In genomic region chr15:45048784-45049631, GRCh38 we compare ENCODE assay signal across 11 cellular contexts. TPM values are rescaled to one million over a fixed set of nuclear protein-coding genes. Genes with fewer than 3 reads are reported as not detected.
DNase-seq lines count a peak whose midpoint lies in the region; ATAC-seq and TF ChIP-seq lines count a peak whose summit lies in the region.
"Had no signal": no experiment of that assay in that cellular context is flagged by ENCODE, and none has a peak within 500 bp of the region (broad histone marks: within the 10 kb centered on the region; RNA-seq: fewer than 3 reads in every experiment).

No MANE protein-coding gene starts in this region.

- no peak overlapping the region for H3K4me3 ChIP-seq in esophagus squamous epithelium
- H3K4me3 ChIP-seq in spleen, result peak overlapping the region in 1 of 8 donors; percentile 53
- no peak overlapping the region for H3K4me3 ChIP-seq in thyroid gland (replicated peaks in 1 of 3)
- H3K4me3 ChIP-seq: psoas muscle had no signal

- peak; percentile 96 for DNase-seq in MV-4-11 (lab: John Stamatoyannopoulos, UW)
- DNase-seq in esophagus squamous epithelium (lab: John Stamatoyannopoulos, UW), result peak; percentile 3
- DNase-seq in spleen, result peak; percentile 84
- DNase-seq in LoVo (ENCODE audit: low spot score), result no peak
- no peak for DNase-seq in NCI-H2227 treated with DMSO at 0.1 percent for 48 hours (lab: John Stamatoyannopoulos, UW)
- DNase-seq in thyroid gland, result no peak
- DNase-seq: NCI-H524; psoas muscle; stimulated activated naive CD4-positive, alpha-beta T cell treated with Interleukin-2 at 50 U/mL for 16 hours had no signal

- peaks cover 0 to 5% (median 0%) of the 10 kb centered on the region in 3 donors for H3K4me1 ChIP-seq in esophagus squamous epithelium
- H3K4me1 ChIP-seq in spleen, result peaks cover 0 to 37% (median 9%) of the 10 kb centered on the region in 6 donors
- no peaks in the 10 kb centered on the region for H3K4me1 ChIP-seq in thyroid gland
- H3K4me1 ChIP-seq: psoas muscle had no signal

- TF ChIP-seq CTCF in esophagus squamous epithelium (IDR thresholded peaks at IDR 0.05) (no peak), spleen (IDR thresholded peaks at IDR 0.05 in 8 of 11, conservative IDR thresholded peaks at IDR 0.05 in 3 of 11) (no peak), thyroid gland (IDR thresholded peaks at IDR 0.05) (no peak)

- WGBS in esophagus squamous epithelium, 2 donors, result 65 to 82% methylated on average over 4 to 7 of the region's 7 CpGs
- WGBS in spleen, 5 donors, result 35 to 70% (median 53%) methylated on average over 7 of the region's 7 CpGs
- 92 to 93% methylated on average over 7 of the region's 7 CpGs for WGBS in thyroid gland, 2 donors

- peak overlapping the region in 1 of 4 donors; percentile 35 for H3K27ac ChIP-seq in esophagus squamous epithelium
- peak overlapping the region; percentile 57 to 91 (median 87) for H3K27ac ChIP-seq in spleen
- H3K27ac ChIP-seq in thyroid gland, result peak overlapping the region in 1 of 3 donors; percentile 28
- H3K27ac ChIP-seq: psoas muscle had no signal

- intact Hi-C loops in esophagus squamous epithelium (cut with DNase I) (no loop called here), spleen (cut with DNase I; ENCODE audit: low total_unique reads) (no loop called here), thyroid gland (cut with DNase I) (no loop called here)

- ATAC-seq in GM19351 (IDR thresholded peaks at IDR 0.05; ENCODE audit: unreplicated experiment), result peak; percentile 80
- ATAC-seq in HG02973 (IDR thresholded peaks at IDR 0.05; ENCODE audit: unreplicated experiment), result no peak
- ATAC-seq: psoas muscle had no signal

- peaks cover 0 to 44% (median 0%) of the 10 kb centered on the region in 3 donors for H3K36me3 ChIP-seq in esophagus squamous epithelium
- peaks cover 0 to 8% (median 0%) of the 10 kb centered on the region in 6 donors for H3K36me3 ChIP-seq in spleen
- peaks cover 20 to 27% of the 10 kb centered on the region in 2 donors for H3K36me3 ChIP-seq in thyroid gland

- H3K9me3 ChIP-seq in esophagus squamous epithelium (no peaks in the 10 kb centered on the region), spleen (peaks cover 0 to 15% (median 10%) of the 10 kb centered on the region in 8 donors), thyroid gland (no peaks in the 10 kb centered on the region)
- H3K9me3 ChIP-seq: psoas muscle had no signal

- TF ChIP-seq POLR2A in esophagus squamous epithelium (IDR thresholded peaks at IDR 0.05) (no peak), spleen (IDR thresholded peaks at IDR 0.05) (no peak), thyroid gland (IDR thresholded peaks at IDR 0.05) (no peak)

- H3K27me3 ChIP-seq in esophagus squamous epithelium (no peaks in the 10 kb centered on the region), spleen (replicated peaks in 1 of 7) (no peaks in the 10 kb centered on the region), thyroid gland (no peaks in the 10 kb centered on the region)

RNA-seq across cellular contexts. Expression of gene SORD, which starts 26.0 kb away (rescaled TPM):
- total RNA-seq in esophagus squamous epithelium (10 to 100 TPM; 26.3 to 39.3 (median 31.0) TPM), spleen (10 to 100 TPM in 2 of 7 donors, 1 to 10 TPM in 5; 4.5 to 12.5 (median 8.8) TPM), thyroid gland (100 to 1,000 TPM; 241 to 831 (median 477) TPM)
- polyA plus RNA-seq in spleen, result 1 to 10 TPM; 2.6 to 4.8 (median 4.2) TPM

Comparison
In these comparisons a context has a peak if more than half of its experiments do, and no peak if none do; other contexts are left out.
1. DNase-seq: peak in MV-4-11 (single experiment), esophagus squamous epithelium (single experiment) and spleen (single experiment); none in LoVo (single experiment), NCI-H2227 treated with DMSO at 0.1 percent for 48 hours (single experiment) and thyroid gland (0 of 2).
2. RNA of gene SORD, which starts 26.0 kb away (total RNA-seq): 241 to 831 TPM in thyroid gland; 26.3 to 39.3 TPM in esophagus squamous epithelium and 4.5 to 12.5 TPM in spleen; every median in the first group is over 4 times any median in the second.